ENCODE assay signal across 9 cellular contexts in the genomic region with DNA sequence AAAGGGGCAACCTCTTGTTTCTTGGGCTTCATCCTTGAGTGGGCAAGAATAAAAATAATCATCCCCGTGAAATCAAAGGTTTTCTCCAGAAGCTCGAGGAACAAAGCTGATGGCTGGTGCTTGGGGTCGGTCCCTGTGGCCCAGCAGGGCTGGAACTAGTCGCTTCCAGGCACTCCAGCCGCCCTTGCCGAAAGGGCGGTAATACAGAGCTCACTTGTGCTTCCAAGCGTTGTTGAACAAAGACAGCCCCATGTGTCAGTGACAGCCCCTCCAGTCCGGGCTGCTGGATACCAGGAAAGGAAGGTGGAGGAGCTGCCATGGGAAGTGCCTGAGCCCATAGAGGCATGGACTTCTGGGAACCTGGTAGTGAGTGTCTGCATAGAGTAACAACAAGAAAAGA. TPM values are rescaled to one million over a fixed set of nuclear protein-coding genes. Genes with fewer than 3 reads are reported as not detected.
"Had no signal": no experiment of that assay in that cellular context is flagged by ENCODE, and none has a peak within 500 bp of the region (broad histone marks: within the 10 kb centered on the region; RNA-seq: fewer than 3 reads in every experiment).

No MANE protein-coding gene starts in this region.

- H3K27ac Mint-ChIP-seq: HFFc6 had no signal

- H3K27ac ChIP-seq: GM23248 had no signal

- H3K4me3 ChIP-seq: GM23248, HAP-1, K562 had no signal

- ATAC-seq: HCT116, K562 had no signal

- H3K4me1 ChIP-seq: HAP-1 had no signal

- H3K36me3 ChIP-seq: HAP-1 had no signal

- DNase-seq: GM23248, H7, HFFc6, IMR-90 had no signal

- H3K9ac ChIP-seq: GM23248 had no signal

- H3K9me3 Mint-ChIP-seq: HFFc6 had no signal

- H3K9me3 ChIP-seq: HAP-1 had no signal

- H2AFZ ChIP-seq: GM23248 had no signal

- H3K4me3 Mint-ChIP-seq: HFFc6 had no signal

RNA-seq across cellular contexts. Expression of gene HELT, which starts 5.2 kb away (rescaled TPM):
- total RNA-seq: GM23248, H4, H7, HFFc6, HT-29, IMR-90, K562 had no signal
- polyA plus RNA-seq: GM23248, IMR-90, K562 had no signal
